Comparison of ENCODE assay signal across 23 cellular contexts in the genomic region with DNA sequence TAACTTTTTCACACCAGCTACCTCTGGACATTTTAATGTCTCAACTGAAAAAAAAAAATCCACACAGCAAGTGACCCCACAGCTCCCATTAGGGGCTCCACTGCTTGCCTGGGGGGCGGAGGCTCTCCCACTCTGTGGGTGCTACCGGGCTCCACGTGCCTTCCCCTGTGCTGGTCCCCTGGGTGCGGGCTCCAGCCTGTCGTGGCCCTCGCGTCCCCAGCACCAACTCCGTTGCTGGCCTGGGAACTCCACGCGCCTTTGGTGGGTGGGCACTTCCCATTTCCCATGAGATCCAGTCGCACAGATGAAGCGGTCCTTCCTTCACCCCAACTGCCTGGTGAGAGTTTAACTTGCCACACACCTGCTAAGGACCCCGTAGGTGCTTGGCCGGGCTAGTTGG. TPM values are rescaled to one million over a fixed set of nuclear protein-coding genes. Genes with fewer than 3 reads are reported as not detected.
"Had no signal": no experiment of that assay in that cellular context is flagged by ENCODE, and none has a peak within 500 bp of the region (broad histone marks: within the 10 kb centered on the region; RNA-seq: fewer than 3 reads in every experiment).

No MANE protein-coding gene starts in this region.

- DNase-seq: activated B cell treated with CpG ODN at 0.5 μM for 24 hours; activated CD4-positive, alpha-beta T cell treated with anti-CD3 and anti-CD28 coated beads, Interleukin-2, amount 10 ng/mL, durations not matched to agents 7 days and 5 days; activated CD8-positive, alpha-beta memory T cell treated with anti-CD3 and anti-CD28 coated beads, Interleukin-2, amount 50 U/mL, for 48 hours; activated gamma-delta T cell; activated T-cell treated with anti-CD3 and anti-CD28 coated beads, Interleukin-2, amount 50 U/mL, for 72 hours; amniotic stem cell; brain microvascular endothelial cell; cerebellar nuclear complex; dermis blood vessel endothelial cell; foreskin melanocyte; mammary epithelial cell; mucosa of descending colon; naive thymus-derived CD4-positive, alpha-beta T cell; psoas muscle; spleen; T-helper 17 cell had no signal

- ATAC-seq: activated naive CD4-positive, alpha-beta T cell treated with anti-CD3 and anti-CD28 coated beads, Interleukin-2, amount 50 U/mL, for 72 hours; activated T-cell treated with anti-CD3 and anti-CD28 coated beads, Interleukin-2, amount 50 U/mL, for 72 hours; mucosa of descending colon; psoas muscle; T-helper 17 cell had no signal

- H3K9me3 Mint-ChIP-seq: activated B cell treated with CpG ODN at 0.5 μM for 24 hours; activated CD4-positive, alpha-beta T cell treated with anti-CD3 and anti-CD28 coated beads, Interleukin-2, amount 10 ng/mL, durations not matched to agents 7 days and 5 days; activated naive CD4-positive, alpha-beta T cell treated with anti-CD3 and anti-CD28 coated beads, Interleukin-2, amount 50 U/mL, for 72 hours; activated T-cell treated with anti-CD3 and anti-CD28 coated beads, Interleukin-2, amount 50 U/mL, for 72 hours; naive thymus-derived CD4-positive, alpha-beta T cell; stimulated activated naive CD8-positive, alpha-beta T cell treated with anti-CD3 and anti-CD28 coated beads, Interleukin-15, Interleukin-2, amounts not matched to agents 100 ng/mL and 50 ng/mL, for 24 hours had no signal

- H3K27me3 ChIP-seq: brain microvascular endothelial cell, spleen, tibial artery had no signal

- H3K4me3 Mint-ChIP-seq: activated B cell treated with CpG ODN at 0.5 μM for 24 hours; activated CD4-positive, alpha-beta T cell treated with anti-CD3 and anti-CD28 coated beads, Interleukin-2, amount 10 ng/mL, durations not matched to agents 7 days and 5 days; activated T-cell treated with anti-CD3 and anti-CD28 coated beads, Interleukin-2, amount 50 U/mL, for 72 hours; naive thymus-derived CD4-positive, alpha-beta T cell; stimulated activated naive CD8-positive, alpha-beta T cell treated with anti-CD3 and anti-CD28 coated beads, Interleukin-15, Interleukin-2, amounts not matched to agents 100 ng/mL and 50 ng/mL, for 24 hours; T-helper 17 cell had no signal

- H3K27ac ChIP-seq: brain microvascular endothelial cell, epithelial cell of prostate, psoas muscle had no signal

- H3K9me3 ChIP-seq: mucosa of descending colon, psoas muscle, spleen, tibial artery had no signal

- H3K4me3 ChIP-seq: mucosa of descending colon, psoas muscle, spleen had no signal

- H3K27ac Mint-ChIP-seq: activated B cell treated with CpG ODN at 0.5 μM for 24 hours; activated CD4-positive, alpha-beta T cell treated with anti-CD3 and anti-CD28 coated beads, Interleukin-2, amount 10 ng/mL, durations not matched to agents 7 days and 5 days; activated naive CD4-positive, alpha-beta T cell treated with anti-CD3 and anti-CD28 coated beads, Interleukin-2, amount 50 U/mL, for 72 hours; activated T-cell treated with anti-CD3 and anti-CD28 coated beads, Interleukin-2, amount 50 U/mL, for 72 hours; stimulated activated naive CD8-positive, alpha-beta T cell treated with anti-CD3 and anti-CD28 coated beads, Interleukin-15, Interleukin-2, amounts not matched to agents 100 ng/mL and 50 ng/mL, for 24 hours; T-helper 17 cell had no signal

- H3K36me3 ChIP-seq: brain microvascular endothelial cell had no signal

- H3K27me3 Mint-ChIP-seq: activated B cell treated with CpG ODN at 0.5 μM for 24 hours; activated CD4-positive, alpha-beta T cell treated with anti-CD3 and anti-CD28 coated beads, Interleukin-2, amount 10 ng/mL, durations not matched to agents 7 days and 5 days; naive thymus-derived CD4-positive, alpha-beta T cell; stimulated activated naive CD8-positive, alpha-beta T cell treated with anti-CD3 and anti-CD28 coated beads, Interleukin-15, Interleukin-2, amounts not matched to agents 100 ng/mL and 50 ng/mL, for 24 hours; T-helper 17 cell had no signal

- H3K36me3 Mint-ChIP-seq: activated naive CD4-positive, alpha-beta T cell treated with anti-CD3 and anti-CD28 coated beads, Interleukin-2, amount 50 U/mL, for 72 hours had no signal

- H3K4me1 Mint-ChIP-seq: activated CD4-positive, alpha-beta T cell treated with anti-CD3 and anti-CD28 coated beads, Interleukin-2, amount 10 ng/mL, durations not matched to agents 7 days and 5 days; T-helper 17 cell had no signal

RNA-seq across cellular contexts. Expression of gene GPR153, which starts 27.1 kb away (rescaled TPM):
- polyA plus RNA-seq: naive thymus-derived CD4-positive, alpha-beta T cell had no signal

RNA-seq across cellular contexts. Expression of gene HES3, which starts 44.0 kb away (rescaled TPM):
- total RNA-seq: activated B cell treated with CpG ODN at 0.5 μM for 24 hours; activated CD4-positive, alpha-beta T cell treated with anti-CD3 and anti-CD28 coated beads, Interleukin-2, amount 10 ng/mL, durations not matched to agents 7 days and 5 days; activated naive CD4-positive, alpha-beta T cell treated with anti-CD3 and anti-CD28 coated beads, Interleukin-2, amount 50 U/mL, for 72 hours; activated T-cell treated with anti-CD3 and anti-CD28 coated beads, Interleukin-2, amount 50 U/mL, for 72 hours; dermis blood vessel endothelial cell; fibroblast of lung; mammary epithelial cell; mucosa of descending colon; naive thymus-derived CD4-positive, alpha-beta T cell; omental fat pad; psoas muscle; sciatic nerve; spleen; T-helper 17 cell had no signal
- polyA plus RNA-seq: fibroblast of lung; mammary epithelial cell; naive thymus-derived CD4-positive, alpha-beta T cell; psoas muscle; spleen had no signal
